Comparison of ENCODE assay signal across 4 cellular contexts in genomic region chr1:22208265-22208972, GRCh38.
TF ChIP-seq lines count a peak whose summit lies in the region.

No MANE protein-coding gene starts in this region.

TF ChIP-seq in A549, 52 proteins besides CTCF, POLR2A, EP300 and RAD21:
- TF ChIP-seq BCL3 (IDR thresholded peaks at IDR 0.05) (no peak), FOSB (CRISPR knock-in tag; IDR thresholded peaks at IDR 0.05) (no peak), MYC (IDR thresholded peaks at IDR 0.05; ENCODE audit: borderline replicate concordance, low read length) (no peak), HOXB5 (CRISPR knock-in tag; IDR thresholded peaks at IDR 0.05) (no peak), POLR2AphosphoS2 (conservative IDR thresholded peaks at IDR 0.05; ENCODE audit: low read length) (no peak), ESRRA (IDR thresholded peaks at IDR 0.05; ENCODE audit: borderline replicate concordance, low read length) (no peak), CEBPB (IDR thresholded peaks at IDR 0.05) (no peak), TP53 (CRISPR knock-in tag; IDR thresholded peaks at IDR 0.05) (no peak), MAZ (IDR thresholded peaks at IDR 0.05; ENCODE audit: borderline replicate concordance, low read depth, low read length) (no peak), NPAS2 (CRISPR knock-in tag; IDR thresholded peaks at IDR 0.05; ENCODE audit: borderline replicate concordance) (no peak), SREBF2 (IDR thresholded peaks at IDR 0.05) (no peak), ZFP36 (IDR thresholded peaks at IDR 0.05; ENCODE audit: borderline replicate concordance, partially characterized antibody) (no peak), RCOR1 (IDR thresholded peaks at IDR 0.05; ENCODE audit: low read depth, low read length) (no peak), FOXS1 (CRISPR knock-in tag; IDR thresholded peaks at IDR 0.05) (no peak), CHD4 (IDR thresholded peaks at IDR 0.05; ENCODE audit: borderline replicate concordance) (no peak)

TF ChIP-seq in HCT116, 20 proteins besides CTCF, POLR2A, EP300 and RAD21:
- TF ChIP-seq JUND (IDR thresholded peaks at IDR 0.05) = no peak
- TF ChIP-seq YY1 (IDR thresholded peaks at IDR 0.05; ENCODE audit: extremely low read depth, insufficient replicate concordance, low read depth, low read length) = no peak
- TF ChIP-seq, protein P1, sequence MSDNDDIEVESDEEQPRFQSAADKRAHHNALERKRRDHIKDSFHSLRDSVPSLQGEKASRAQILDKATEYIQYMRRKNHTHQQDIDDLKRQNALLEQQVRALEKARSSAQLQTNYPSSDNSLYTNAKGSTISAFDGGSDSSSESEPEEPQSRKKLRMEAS (IDR thresholded peaks at IDR 0.05) = no peak
- TF ChIP-seq EZH2phosphoT487 (IDR thresholded peaks at IDR 0.05; ENCODE audit: borderline replicate concordance) = no peak
- TF ChIP-seq CEBPB (IDR thresholded peaks at IDR 0.05; ENCODE audit: low read depth) = no peak
- TF ChIP-seq SRF (IDR thresholded peaks at IDR 0.05; ENCODE audit: low read depth) = no peak
TF ChIP-seq in HCT116: peak in this region for 0.

TF ChIP-seq in GM12878, 131 proteins besides CTCF, POLR2A, EP300 and RAD21:
- TF ChIP-seq, protein P2, sequence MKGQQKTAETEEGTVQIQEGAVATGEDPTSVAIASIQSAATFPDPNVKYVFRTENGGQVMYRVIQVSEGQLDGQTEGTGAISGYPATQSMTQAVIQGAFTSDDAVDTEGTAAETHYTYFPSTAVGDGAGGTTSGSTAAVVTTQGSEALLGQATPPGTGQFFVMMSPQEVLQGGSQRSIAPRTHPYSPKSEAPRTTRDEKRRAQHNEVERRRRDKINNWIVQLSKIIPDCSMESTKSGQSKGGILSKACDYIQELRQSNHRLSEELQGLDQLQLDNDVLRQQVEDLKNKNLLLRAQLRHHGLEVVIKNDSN (IDR thresholded peaks at IDR 0.05; ENCODE audit: borderline replicate concordance, extremely low read length, insufficient read depth, low read depth, low read length) = no peak
- TF ChIP-seq, protein P3, sequence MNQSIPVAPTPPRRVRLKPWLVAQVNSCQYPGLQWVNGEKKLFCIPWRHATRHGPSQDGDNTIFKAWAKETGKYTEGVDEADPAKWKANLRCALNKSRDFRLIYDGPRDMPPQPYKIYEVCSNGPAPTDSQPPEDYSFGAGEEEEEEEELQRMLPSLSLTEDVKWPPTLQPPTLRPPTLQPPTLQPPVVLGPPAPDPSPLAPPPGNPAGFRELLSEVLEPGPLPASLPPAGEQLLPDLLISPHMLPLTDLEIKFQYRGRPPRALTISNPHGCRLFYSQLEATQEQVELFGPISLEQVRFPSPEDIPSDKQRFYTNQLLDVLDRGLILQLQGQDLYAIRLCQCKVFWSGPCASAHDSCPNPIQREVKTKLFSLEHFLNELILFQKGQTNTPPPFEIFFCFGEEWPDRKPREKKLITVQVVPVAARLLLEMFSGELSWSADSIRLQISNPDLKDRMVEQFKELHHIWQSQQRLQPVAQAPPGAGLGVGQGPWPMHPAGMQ (IDR thresholded peaks at IDR 0.05; ENCODE audit: borderline replicate concordance) = no peak
- TF ChIP-seq TARDBP (IDR thresholded peaks at IDR 0.05; ENCODE audit: borderline replicate concordance) = no peak
- no peak for TF ChIP-seq ZBTB11 (CRISPR knock-in tag; IDR thresholded peaks at IDR 0.05)
- no peak for TF ChIP-seq YY1 (IDR thresholded peaks at IDR 0.05; ENCODE audit: low read depth, low read length)
TF ChIP-seq in GM12878: peak in this region for 0.

TF ChIP-seq in HepG2, 621 proteins besides CTCF, POLR2A, EP300 and RAD21 (continued from another document):
- TF ChIP-seq ADNP (CRISPR knock-in tag; IDR thresholded peaks at IDR 0.05) (no peak), CBFB (CRISPR knock-in tag; IDR thresholded peaks at IDR 0.05) (no peak), ZNF616 (CRISPR knock-in tag; IDR thresholded peaks at IDR 0.05; ENCODE audit: low read depth) (no peak), ZNF788 (CRISPR knock-in tag; IDR thresholded peaks at IDR 0.05; ENCODE audit: borderline replicate concordance) (no peak), NCOA2 (CRISPR knock-in tag; IDR thresholded peaks at IDR 0.05) (no peak), GTF2F1 (IDR thresholded peaks at IDR 0.05; ENCODE audit: low read length) (no peak), ATF6 (CRISPR knock-in tag; conservative IDR thresholded peaks at IDR 0.05) (no peak), HNRNPL (IDR thresholded peaks at IDR 0.05; ENCODE audit: low read depth, low read length) (no peak), CHD2 (IDR thresholded peaks at IDR 0.05; ENCODE audit: low read depth, low read length) (no peak), ZNF567 (CRISPR knock-in tag; IDR thresholded peaks at IDR 0.05; ENCODE audit: borderline replicate concordance) (no peak)
- TF ChIP-seq, protein P4, sequence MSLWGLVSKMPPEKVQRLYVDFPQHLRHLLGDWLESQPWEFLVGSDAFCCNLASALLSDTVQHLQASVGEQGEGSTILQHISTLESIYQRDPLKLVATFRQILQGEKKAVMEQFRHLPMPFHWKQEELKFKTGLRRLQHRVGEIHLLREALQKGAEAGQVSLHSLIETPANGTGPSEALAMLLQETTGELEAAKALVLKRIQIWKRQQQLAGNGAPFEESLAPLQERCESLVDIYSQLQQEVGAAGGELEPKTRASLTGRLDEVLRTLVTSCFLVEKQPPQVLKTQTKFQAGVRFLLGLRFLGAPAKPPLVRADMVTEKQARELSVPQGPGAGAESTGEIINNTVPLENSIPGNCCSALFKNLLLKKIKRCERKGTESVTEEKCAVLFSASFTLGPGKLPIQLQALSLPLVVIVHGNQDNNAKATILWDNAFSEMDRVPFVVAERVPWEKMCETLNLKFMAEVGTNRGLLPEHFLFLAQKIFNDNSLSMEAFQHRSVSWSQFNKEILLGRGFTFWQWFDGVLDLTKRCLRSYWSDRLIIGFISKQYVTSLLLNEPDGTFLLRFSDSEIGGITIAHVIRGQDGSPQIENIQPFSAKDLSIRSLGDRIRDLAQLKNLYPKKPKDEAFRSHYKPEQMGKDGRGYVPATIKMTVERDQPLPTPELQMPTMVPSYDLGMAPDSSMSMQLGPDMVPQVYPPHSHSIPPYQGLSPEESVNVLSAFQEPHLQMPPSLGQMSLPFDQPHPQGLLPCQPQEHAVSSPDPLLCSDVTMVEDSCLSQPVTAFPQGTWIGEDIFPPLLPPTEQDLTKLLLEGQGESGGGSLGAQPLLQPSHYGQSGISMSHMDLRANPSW (CRISPR knock-in tag; IDR thresholded peaks at IDR 0.05; ENCODE audit: borderline replicate concordance) = no peak
